Comparison of ENCODE assay signal across 1 cellular context in genomic region chr5:172944741-172945140, GRCh38.
TF ChIP-seq lines count a peak whose summit lies in the region.

No MANE protein-coding gene starts in this region.

TF ChIP-seq in IMR-90, 13 proteins besides CTCF, POLR2A, EP300 and RAD21:
- no peak for TF ChIP-seq ELK1 (IDR thresholded peaks at IDR 0.05; ENCODE audit: borderline replicate concordance, low read depth, low read length)
- TF ChIP-seq MAFK (IDR thresholded peaks at IDR 0.05; ENCODE audit: low read depth, low read length), result no peak
- no peak for TF ChIP-seq CHD1 (IDR thresholded peaks at IDR 0.05; ENCODE audit: low read depth, low read length)
- TF ChIP-seq RFX5 (IDR thresholded peaks at IDR 0.05; ENCODE audit: low read depth, low read length), result no peak
- TF ChIP-seq RCOR1 (IDR thresholded peaks at IDR 0.05; ENCODE audit: insufficient replicate concordance, low read length), result no peak
- no peak for TF ChIP-seq SMC3 (IDR thresholded peaks at IDR 0.05; ENCODE audit: low read depth, low read length)
- TF ChIP-seq BHLHE40 (IDR thresholded peaks at IDR 0.05; ENCODE audit: low read depth, low read length), result no peak
- no peak for TF ChIP-seq CEBPB (IDR thresholded peaks at IDR 0.05; ENCODE audit: low read depth, low read length)
- no peak for TF ChIP-seq MXI1 (IDR thresholded peaks at IDR 0.05; ENCODE audit: borderline replicate concordance, low read depth, low read length)
- no peak for TF ChIP-seq MAZ (IDR thresholded peaks at IDR 0.05; ENCODE audit: borderline replicate concordance, low read depth, low read length)
